In the genomic region with DNA sequence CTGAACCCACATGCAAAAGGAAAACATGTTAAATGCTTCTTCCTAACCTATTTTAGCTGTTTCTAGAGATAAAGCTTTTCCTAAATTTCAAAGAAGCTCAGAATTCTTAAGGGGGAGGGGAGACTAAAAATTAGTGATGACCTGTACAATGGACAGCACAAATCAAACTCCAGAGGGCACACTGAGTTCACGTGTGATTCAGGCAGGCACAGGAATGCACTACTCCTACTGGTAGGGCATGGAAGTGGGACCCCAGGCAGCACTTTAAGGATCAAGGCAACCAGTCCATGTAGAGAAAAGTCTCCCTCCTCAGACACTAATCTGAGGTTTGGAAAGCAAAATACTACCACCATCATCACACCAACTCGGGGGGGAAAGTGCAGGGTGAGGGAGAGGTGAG, we compare ENCODE assay signal across 10 cellular contexts. TPM values are rescaled to one million over a fixed set of nuclear protein-coding genes. Genes with fewer than 3 reads are reported as not detected.
DNase-seq lines count a peak whose midpoint lies in the region; ATAC-seq and TF ChIP-seq lines count a peak whose summit lies in the region.
"Had no signal": no experiment of that assay in that cellular context is flagged by ENCODE, and none has a peak within 500 bp of the region (broad histone marks: within the 10 kb centered on the region; RNA-seq: fewer than 3 reads in every experiment).

No MANE protein-coding gene starts in this region.

- H3K27me3 ChIP-seq in PC-9 (ENCODE audit: insufficient read depth, low read depth), result no peaks in the 10 kb centered on the region

- H3K9me2 ChIP-seq in PC-9 (ENCODE audit: insufficient read depth), result no peaks in the 10 kb centered on the region; the same call in 1 of the 2 replicates

- H3K4me3 Mint-ChIP-seq in activated naive CD4-positive, alpha-beta T cell treated with anti-CD3 and anti-CD28 coated beads for 36 hours, result no peak overlapping the region
- H3K4me3 Mint-ChIP-seq in type B pancreatic cell, result no peak overlapping the region
- H3K4me3 Mint-ChIP-seq in stimulated activated effector memory CD8-positive, alpha-beta T cell treated with anti-CD3 and anti-CD28 coated beads, Interleukin-12 subunit alpha, Interleukin-12 subunit beta, amount 100 ng/mL, for 72 hours, result no peak overlapping the region
- H3K4me3 Mint-ChIP-seq: activated CD4-positive, alpha-beta memory T cell treated with anti-CD3 and anti-CD28 coated beads for 36 hours; CD4-positive, CD25-positive, alpha-beta regulatory T cell had no signal

- ATAC-seq in activated naive CD4-positive, alpha-beta T cell treated with anti-CD3 and anti-CD28 coated beads, Interleukin-2, amount 50 U/mL, for 72 hours, result no peak
- no peak for ATAC-seq in stimulated activated effector memory CD8-positive, alpha-beta T cell treated with anti-CD3 and anti-CD28 coated beads, Interleukin-12 subunit alpha, Interleukin-12 subunit beta, amount 100 ng/mL, for 72 hours
- ATAC-seq in HG02981 (IDR thresholded peaks at IDR 0.05; ENCODE audit: unreplicated experiment), result no peak

- TF ChIP-seq CTCF in PC-9 (conservative IDR thresholded peaks at IDR 0.05), result peak; percentile 43; the same call in 1 of the 2 replicates
- peak; percentile 55 for TF ChIP-seq CTCF in type B pancreatic cell (conservative IDR thresholded peaks at IDR 0.05)

- H3K27me3 Mint-ChIP-seq in activated naive CD4-positive, alpha-beta T cell treated with anti-CD3 and anti-CD28 coated beads for 36 hours (ENCODE audit: low read depth), result no peaks in the 10 kb centered on the region
- no peaks in the 10 kb centered on the region for H3K27me3 Mint-ChIP-seq in type B pancreatic cell
- H3K27me3 Mint-ChIP-seq: activated CD4-positive, alpha-beta memory T cell treated with anti-CD3 and anti-CD28 coated beads for 36 hours; CD4-positive, CD25-positive, alpha-beta regulatory T cell had no signal

- no peaks in the 10 kb centered on the region for H3K9me3 ChIP-seq in PC-9 (ENCODE audit: insufficient read depth, low read depth)

- no peaks in the 10 kb centered on the region for H4K20me1 ChIP-seq in PC-9 (ENCODE audit: insufficient read depth)

- no TSS peak for BruUV-seq in PC-9 (replicated peaks; lab: Mats Ljungman, UMichigan)

- POLR2A ChIA-PET in PC-9 (lab: Charles Lee; ENCODE audit: unreplicated experiment), result no interaction called here

- H3F3A ChIP-seq in PC-9 (ENCODE audit: insufficient read depth, low read depth), result no peaks in the 10 kb centered on the region

- H3K79me2 ChIP-seq in PC-9 (ENCODE audit: low read depth), result no peaks in the 10 kb centered on the region

- H3K4me3 ChIP-seq in PC-9, result no peak overlapping the region

- CTCF ChIA-PET in activated naive CD4-positive, alpha-beta T cell treated with anti-CD3 and anti-CD28 coated beads for 36 hours (lab: Charles Lee), result interaction anchor here (1.8 kb wide), 1 partner anchor 10 kb away, joined by 6 read pairs; no protein-coding TSS in a partner anchor
- CTCF ChIA-PET in PC-9 (lab: Charles Lee), result interaction anchor here (0.6 kb wide), 2 partner anchors 178 to 442 kb away, joined by 3 to 4 read pairs; no protein-coding TSS in a partner anchor

- no peak overlapping the region for H3K27ac ChIP-seq in PC-9

- no peaks in the 10 kb centered on the region for H3K36me3 ChIP-seq in PC-9 (ENCODE audit: low read depth)

- peak; percentile 14 for DNase-seq in activated naive CD4-positive, alpha-beta T cell treated with anti-CD3 and anti-CD28 coated beads for 36 hours
- no peak for DNase-seq in activated naive CD4-positive, alpha-beta T cell treated with anti-CD3 and anti-CD28 coated beads, Interleukin-2, amount 50 U/mL, for 72 hours (ENCODE audit: low spot score in 2 of 2)
- DNase-seq in PC-9, result peak in 1 of 2 experiments; percentile 42
- peak; percentile 8 for DNase-seq in fibroblast of peridontal ligament (ENCODE audit: extremely low read depth)
- no peak for DNase-seq in type B pancreatic cell (ENCODE audit: extremely low spot score, unreplicated experiment)
- no peak for DNase-seq in stimulated activated effector memory CD8-positive, alpha-beta T cell treated with anti-CD3 and anti-CD28 coated beads, Interleukin-12 subunit alpha, Interleukin-12 subunit beta, amount 100 ng/mL, for 72 hours (ENCODE audit: low spot score in 2 of 2)
- no peak for DNase-seq in NCI-H1436 (lab: John Stamatoyannopoulos, UW)
- DNase-seq: activated CD4-positive, alpha-beta memory T cell treated with anti-CD3 and anti-CD28 coated beads for 36 hours; CD4-positive, CD25-positive, alpha-beta regulatory T cell had no signal

- H3K4me1 Mint-ChIP-seq in activated naive CD4-positive, alpha-beta T cell treated with anti-CD3 and anti-CD28 coated beads for 36 hours (ENCODE audit: low read depth), result no peaks in the 10 kb centered on the region
- no peaks in the 10 kb centered on the region for H3K4me1 Mint-ChIP-seq in type B pancreatic cell (ENCODE audit: unreplicated experiment)
- H3K4me1 Mint-ChIP-seq in stimulated activated effector memory CD8-positive, alpha-beta T cell treated with anti-CD3 and anti-CD28 coated beads, Interleukin-12 subunit alpha, Interleukin-12 subunit beta, amount 100 ng/mL, for 72 hours, result no peaks in the 10 kb centered on the region
- H3K4me1 Mint-ChIP-seq: CD4-positive, CD25-positive, alpha-beta regulatory T cell had no signal

- no peak overlapping the region for H3K27ac Mint-ChIP-seq in activated naive CD4-positive, alpha-beta T cell treated with anti-CD3 and anti-CD28 coated beads for 36 hours
- H3K27ac Mint-ChIP-seq in activated naive CD4-positive, alpha-beta T cell treated with anti-CD3 and anti-CD28 coated beads, Interleukin-2, amount 50 U/mL, for 72 hours, result no peak overlapping the region
- H3K27ac Mint-ChIP-seq in type B pancreatic cell, result no peak overlapping the region
- H3K27ac Mint-ChIP-seq in stimulated activated effector memory CD8-positive, alpha-beta T cell treated with anti-CD3 and anti-CD28 coated beads, Interleukin-12 subunit alpha, Interleukin-12 subunit beta, amount 100 ng/mL, for 72 hours, result no peak overlapping the region
- H3K27ac Mint-ChIP-seq: activated CD4-positive, alpha-beta memory T cell treated with anti-CD3 and anti-CD28 coated beads for 36 hours; CD4-positive, CD25-positive, alpha-beta regulatory T cell had no signal

- H3K4me1 ChIP-seq in PC-9 (replicated peaks; ENCODE audit: insufficient read depth), result peaks cover 12% of the 10 kb centered on the region

- H3K36me3 Mint-ChIP-seq in activated naive CD4-positive, alpha-beta T cell treated with anti-CD3 and anti-CD28 coated beads for 36 hours (ENCODE audit: low read depth), result no peaks in the 10 kb centered on the region
- no peaks in the 10 kb centered on the region for H3K36me3 Mint-ChIP-seq in activated naive CD4-positive, alpha-beta T cell treated with anti-CD3 and anti-CD28 coated beads, Interleukin-2, amount 50 U/mL, for 72 hours
- H3K36me3 Mint-ChIP-seq in type B pancreatic cell, result no peaks in the 10 kb centered on the region
- H3K36me3 Mint-ChIP-seq in stimulated activated effector memory CD8-positive, alpha-beta T cell treated with anti-CD3 and anti-CD28 coated beads, Interleukin-12 subunit alpha, Interleukin-12 subunit beta, amount 100 ng/mL, for 72 hours, result no peaks in the 10 kb centered on the region
- H3K36me3 Mint-ChIP-seq: activated CD4-positive, alpha-beta memory T cell treated with anti-CD3 and anti-CD28 coated beads for 36 hours; CD4-positive, CD25-positive, alpha-beta regulatory T cell had no signal

- intact Hi-C loops in activated naive CD4-positive, alpha-beta T cell treated with anti-CD3 and anti-CD28 coated beads for 36 hours (cut with micrococcal nuclease), result no loop called here
- intact Hi-C loops in PC-9 (cut with micrococcal nuclease; ENCODE audit: unreplicated experiment), result no loop called here

- no peak overlapping the region for H2AFZ ChIP-seq in PC-9

- no peaks in the 10 kb centered on the region for H3K9me3 Mint-ChIP-seq in activated naive CD4-positive, alpha-beta T cell treated with anti-CD3 and anti-CD28 coated beads for 36 hours
- H3K9me3 Mint-ChIP-seq in activated naive CD4-positive, alpha-beta T cell treated with anti-CD3 and anti-CD28 coated beads, Interleukin-2, amount 50 U/mL, for 72 hours, result no peaks in the 10 kb centered on the region
- no peaks in the 10 kb centered on the region for H3K9me3 Mint-ChIP-seq in type B pancreatic cell
- H3K9me3 Mint-ChIP-seq in stimulated activated effector memory CD8-positive, alpha-beta T cell treated with anti-CD3 and anti-CD28 coated beads, Interleukin-12 subunit alpha, Interleukin-12 subunit beta, amount 100 ng/mL, for 72 hours, result no peaks in the 10 kb centered on the region
- H3K9me3 Mint-ChIP-seq: activated CD4-positive, alpha-beta memory T cell treated with anti-CD3 and anti-CD28 coated beads for 36 hours; CD4-positive, CD25-positive, alpha-beta regulatory T cell had no signal

- no peak overlapping the region for H3K4me2 ChIP-seq in PC-9

RNA-seq across cellular contexts. Expression of gene CLCA4, which starts 31.3 kb away (rescaled TPM):
- not detected for total RNA-seq in activated naive CD4-positive, alpha-beta T cell treated with anti-CD3 and anti-CD28 coated beads for 36 hours
- total RNA-seq in activated naive CD4-positive, alpha-beta T cell treated with anti-CD3 and anti-CD28 coated beads, Interleukin-2, amount 50 U/mL, for 72 hours, result not detected
- not detected in 2 replicates for total RNA-seq in PC-9 (2021)
- 0.10 TPM in 1 of 2 replicates, not detected in the other for total RNA-seq in type B pancreatic cell (ENCODE audit: low replicate concordance)
- total RNA-seq: activated CD4-positive, alpha-beta memory T cell treated with anti-CD3 and anti-CD28 coated beads for 36 hours; CD4-positive, CD25-positive, alpha-beta regulatory T cell had no signal

RNA-seq across cellular contexts. Expression of gene CLCA1, which starts 46.9 kb away (rescaled TPM):
- not detected for total RNA-seq in activated naive CD4-positive, alpha-beta T cell treated with anti-CD3 and anti-CD28 coated beads for 36 hours
- not detected for total RNA-seq in activated naive CD4-positive, alpha-beta T cell treated with anti-CD3 and anti-CD28 coated beads, Interleukin-2, amount 50 U/mL, for 72 hours
- not detected in 2 replicates for total RNA-seq in PC-9 (2021)
- total RNA-seq in type B pancreatic cell (ENCODE audit: low replicate concordance), result 4.9 and 10.1 TPM in 2 replicates
- total RNA-seq: activated CD4-positive, alpha-beta memory T cell treated with anti-CD3 and anti-CD28 coated beads for 36 hours; CD4-positive, CD25-positive, alpha-beta regulatory T cell had no signal

Comparison
In these comparisons a context has a peak if more than half of its experiments do, and no peak if none do; other contexts are left out.
1. DNase-seq: peak in activated naive CD4-positive, alpha-beta T cell treated with anti-CD3 and anti-CD28 coated beads for 36 hours (single experiment) and fibroblast of peridontal ligament (single experiment); none in activated naive CD4-positive, alpha-beta T cell treated with anti-CD3 and anti-CD28 coated beads, Interleukin-2, amount 50 U/mL, for 72 hours (0 of 2), type B pancreatic cell (single experiment), stimulated activated effector memory CD8-positive, alpha-beta T cell treated with anti-CD3 and anti-CD28 coated beads, Interleukin-12 subunit alpha, Interleukin-12 subunit beta, amount 100 ng/mL, for 72 hours (0 of 2) and NCI-H1436 (single experiment).